8 cellular contexts compared by ENCODE assay signal in genomic region chr19:996051-996838, GRCh38. TPM values are rescaled to one million over a fixed set of nuclear protein-coding genes. Genes with fewer than 3 reads are reported as not detected.
A peak's percentile ranks its signal among the peaks of the same experiment; 100 is the strongest.
DNase-seq lines count a peak whose midpoint lies in the region; ATAC-seq, FAIRE-seq and TF ChIP-seq lines count a peak whose summit lies in the region.
"Had no signal": no experiment of that assay in that cellular context is flagged by ENCODE, and none has a peak within 500 bp of the region (broad histone marks: within the 10 kb centered on the region; RNA-seq: fewer than 3 reads in every experiment).

No MANE protein-coding gene starts in this region.

- peak overlapping the region; percentile 13 for H3K27ac Mint-ChIP-seq in activated naive CD4-positive, alpha-beta T cell treated with anti-CD3 and anti-CD28 coated beads for 36 hours

- H3K4me3 Mint-ChIP-seq in activated naive CD4-positive, alpha-beta T cell treated with anti-CD3 and anti-CD28 coated beads for 36 hours, result peak overlapping the region; percentile 24

- H3K4me3 ChIP-seq in HEK293 (ENCODE audit: low read depth, low read length) (peak overlapping the region; percentile 14), kidney (ENCODE audit: low read length in 2 of 2) (no peak overlapping the region)

- intact Hi-C loops in activated naive CD4-positive, alpha-beta T cell treated with anti-CD3 and anti-CD28 coated beads for 36 hours (cut with micrococcal nuclease), result no loop called here
- intact Hi-C loops in kidney (cut with DNase I), result no loop called here

- peaks cover 25% of the 10 kb centered on the region for H3K27me3 Mint-ChIP-seq in activated naive CD4-positive, alpha-beta T cell treated with anti-CD3 and anti-CD28 coated beads for 36 hours (ENCODE audit: low read depth)

- no peak overlapping the region for H3K9ac ChIP-seq in kidney (ENCODE audit: low read length in 2 of 2)

- H3K27ac ChIP-seq in HEK293 (ENCODE audit: extremely low read depth, low read depth, low read length) (no peak overlapping the region), kidney (ENCODE audit: low read depth in 2 of 2, low read length in 2 of 2) (peak overlapping the region; percentile 32 to 77)

- no peak for FAIRE-seq in kidney (lab: Jason Lieb, UNC)
- FAIRE-seq: TTC549 had no signal

- H3K4me1 Mint-ChIP-seq in activated naive CD4-positive, alpha-beta T cell treated with anti-CD3 and anti-CD28 coated beads for 36 hours (ENCODE audit: low read depth), result peaks cover 15% of the 10 kb centered on the region

- H3K4me1 ChIP-seq in HEK293 (ENCODE audit: control insufficient read depth, insufficient read depth, low read length) (peaks cover 7% of the 10 kb centered on the region), kidney (ENCODE audit: control insufficient read depth in 1 of 2, insufficient read depth in 1 of 2, low read depth in 1 of 2, low read length in 2 of 2) (peaks cover 14 to 15% of the 10 kb centered on the region in 2 donors)

- TF ChIP-seq CTCF in HEK293 (tag by site-specific recombination; IDR thresholded peaks at IDR 0.05) (no peak), kidney (IDR thresholded peaks at IDR 0.05; ENCODE audit: borderline replicate concordance, extremely low read depth, insufficient read depth) (no peak), omental fat pad (IDR thresholded peaks at IDR 0.05) (no peak), GM20000 (IDR thresholded peaks at IDR 0.05; ENCODE audit: extremely low read depth, missing control alignments) (no peak)

- H3K9me3 ChIP-seq in HEK293 (ENCODE audit: control insufficient read depth, insufficient read depth, low read depth, low read length) (no peaks in the 10 kb centered on the region), kidney (ENCODE audit: control insufficient read depth in 1 of 2, low read length in 2 of 2) (no peaks in the 10 kb centered on the region)

- H3K36me3 Mint-ChIP-seq in activated naive CD4-positive, alpha-beta T cell treated with anti-CD3 and anti-CD28 coated beads for 36 hours (ENCODE audit: low read depth), result peaks cover 7% of the 10 kb centered on the region

- CTCF ChIA-PET in HEK293 (lab: Yijun Ruan, JAX), result interaction anchor here (0.6 to 2.0 kb wide), 6 partner anchors 12 to 248 kb away, joined by 3 to 16 read pairs (median 4); partner anchors contain the start of gene WDR18
- CTCF ChIA-PET in activated naive CD4-positive, alpha-beta T cell treated with anti-CD3 and anti-CD28 coated beads for 36 hours (lab: Charles Lee), result interaction anchor here (0.7 to 0.9 kb wide), 2 partner anchors 140 to 262 kb away, joined by 3 read pairs; no protein-coding TSS in a partner anchor

- peak; percentile 22 to 66 for DNase-seq in SHP77 (lab: John Stamatoyannopoulos, UW)
- peak; percentile 75 for DNase-seq in activated naive CD4-positive, alpha-beta T cell treated with anti-CD3 and anti-CD28 coated beads for 36 hours
- DNase-seq in kidney, result peak; percentile 87
- peak; percentile 41 to 57 for DNase-seq in stimulated activated CD8-positive, alpha-beta memory T cell treated with anti-CD3 and anti-CD28 coated beads, Interleukin-7, amount 100 ng/mL, for 1 hour (ENCODE audit: low read depth in 2 of 2)
- no peak for DNase-seq in omental fat pad (ENCODE audit: low spot score)
- no peak for DNase-seq in GM20000 (ENCODE audit: low spot score)

- peaks cover 0 to 27% of the 10 kb centered on the region in 2 experiments; a peak in 1 of 3 replicates for H3K36me3 ChIP-seq in HEK293 (ENCODE audit: control insufficient read depth in 2 of 2, insufficient read depth in 1 of 2, low read length in 2 of 2)
- no peaks in the 10 kb centered on the region for H3K36me3 ChIP-seq in kidney (ENCODE audit: control insufficient read depth in 1 of 2, insufficient read depth in 2 of 2, low read length in 2 of 2)

- no peak for ATAC-seq in omental fat pad (ENCODE audit: low FRiP score)

- H3K9me3 Mint-ChIP-seq in activated naive CD4-positive, alpha-beta T cell treated with anti-CD3 and anti-CD28 coated beads for 36 hours, result no peaks in the 10 kb centered on the region

- POLR2A ChIA-PET in HEK293 (lab: Yijun Ruan, JAX), result interaction anchor here (0.5 to 3.1 kb wide), 5 partner anchors 9 to 947 kb away, joined by 3 to 15 read pairs (median 3); partner anchors contain the start of gene WDR18

TF ChIP-seq in HEK293, 187 proteins besides CTCF, POLR2A, EP300 and RAD21 (continues in another document):
- TF ChIP-seq ZNF658 (tag by site-specific recombination; IDR thresholded peaks at IDR 0.05) (no peak), KLF8 (tag by site-specific recombination; IDR thresholded peaks at IDR 0.05) (peak; percentile 97), ZNF518A (tag by site-specific recombination; conservative IDR thresholded peaks at IDR 0.05; ENCODE audit: low read depth) (no peak), ZNF266 (tag by site-specific recombination; IDR thresholded peaks at IDR 0.05; ENCODE audit: low read depth) (no peak), ZBTB8A (tag by site-specific recombination; IDR thresholded peaks at IDR 0.05) (peak; percentile 87), ATF2 (tag by site-specific recombination; IDR thresholded peaks at IDR 0.05; ENCODE audit: low read depth) (peak; percentile 100)

RNA-seq across cellular contexts. Expression of gene GRIN3B, which starts 4.0 kb away (rescaled TPM):
- under 1 TPM in 1 of 2 experiments, not detected in 1; 0.10 TPM for total RNA-seq in activated naive CD4-positive, alpha-beta T cell treated with anti-CD3 and anti-CD28 coated beads for 36 hours
- 0.44 TPM for total RNA-seq in kidney
- 0.15 TPM for polyA plus RNA-seq in kidney (ENCODE audit: insufficient read depth, low read depth, low replicate concordance)
- under 1 TPM in 1 of 4 donors, not detected in 3; 0.24 TPM for total RNA-seq in omental fat pad

RNA-seq across cellular contexts. Expression of gene WDR18, which starts 12.1 kb away (rescaled TPM):
- 10 to 100 TPM; 77.8 to 82.0 TPM for total RNA-seq in activated naive CD4-positive, alpha-beta T cell treated with anti-CD3 and anti-CD28 coated beads for 36 hours
- total RNA-seq in kidney, result 40.3 TPM
- 77.2 TPM for polyA plus RNA-seq in kidney (ENCODE audit: insufficient read depth, low read depth, low replicate concordance)
- total RNA-seq in omental fat pad, result 10 to 100 TPM; 22.8 to 69.4 (median 37.5) TPM

RNA-seq across cellular contexts. Expression of gene TMEM259, which starts 24.7 kb away (rescaled TPM):
- 100 to 1,000 TPM; 105 to 109 TPM for total RNA-seq in activated naive CD4-positive, alpha-beta T cell treated with anti-CD3 and anti-CD28 coated beads for 36 hours
- total RNA-seq in kidney (180 TPM), omental fat pad (100 to 1,000 TPM; 112 to 164 (median 161) TPM)
- 129 TPM for polyA plus RNA-seq in kidney (ENCODE audit: insufficient read depth, low read depth, low replicate concordance)

RNA-seq across cellular contexts. Expression of gene RNU6-2, which starts 25.1 kb away (rescaled TPM):
- total RNA-seq in activated naive CD4-positive, alpha-beta T cell treated with anti-CD3 and anti-CD28 coated beads for 36 hours, result not detected
- total RNA-seq in kidney (not detected), omental fat pad (not detected)
- polyA plus RNA-seq in kidney (ENCODE audit: insufficient read depth, low read depth, low replicate concordance), result not detected

RNA-seq across cellular contexts. Expression of gene CNN2, which starts 30.2 kb away (rescaled TPM):
- total RNA-seq in activated naive CD4-positive, alpha-beta T cell treated with anti-CD3 and anti-CD28 coated beads for 36 hours, result 100 to 1,000 TPM; 104 TPM
- total RNA-seq in kidney (131 TPM), omental fat pad (10 to 100 TPM; 39.6 to 75.4 (median 60.8) TPM)
- polyA plus RNA-seq in kidney (ENCODE audit: insufficient read depth, low read depth, low replicate concordance), result 64.1 TPM

Comparison
In these comparisons a context has a peak if more than half of its experiments do, and no peak if none do; other contexts are left out.
1. DNase-seq: peak in SHP77 (2 of 2), activated naive CD4-positive, alpha-beta T cell treated with anti-CD3 and anti-CD28 coated beads for 36 hours (single experiment), kidney (single experiment) and stimulated activated CD8-positive, alpha-beta memory T cell treated with anti-CD3 and anti-CD28 coated beads, Interleukin-7, amount 100 ng/mL, for 1 hour (2 of 2); none in omental fat pad (single experiment) and GM20000 (single experiment).